ENCODE assay signal across 26 cellular contexts in genomic region chr4:153676491-153676890, GRCh38. TPM values are rescaled to one million over a fixed set of nuclear protein-coding genes. Genes with fewer than 3 reads are reported as not detected.
A peak's percentile ranks its signal among the peaks of the same experiment; 100 is the strongest.
DNase-seq lines count a peak whose midpoint lies in the region; FAIRE-seq and TF ChIP-seq lines count a peak whose summit lies in the region.
"Had no signal": no experiment of that assay in that cellular context is flagged by ENCODE, and none has a peak within 500 bp of the region (broad histone marks: within the 10 kb centered on the region; RNA-seq: fewer than 3 reads in every experiment).

No MANE protein-coding gene starts in this region.

- intact Hi-C loops in ascending aorta (cut with DNase I), result no loop called here

- no peak for TF ChIP-seq CTCF in ascending aorta (IDR thresholded peaks at IDR 0.05)
- TF ChIP-seq CTCF in BE2C (IDR thresholded peaks at IDR 0.05; ENCODE audit: low read depth, low read length), result no peak

- H3K27me3 ChIP-seq in ascending aorta, result no peaks in the 10 kb centered on the region
- H3K27me3 ChIP-seq in BE2C, result no peaks in the 10 kb centered on the region
- H3K27me3 ChIP-seq: SJCRH30, upper lobe of left lung had no signal

- no peaks in the 10 kb centered on the region for H3K36me3 ChIP-seq in ascending aorta
- H3K36me3 ChIP-seq in BE2C, result no peaks in the 10 kb centered on the region
- H3K36me3 ChIP-seq: neural progenitor cell, SJCRH30, upper lobe of left lung had no signal

- H3K4me1 ChIP-seq in ascending aorta (peaks cover 0 to 15% of the 10 kb centered on the region in 2 donors), BE2C (no peaks in the 10 kb centered on the region)
- H3K4me1 ChIP-seq: neural progenitor cell, SJCRH30, upper lobe of left lung had no signal

- H3K4me3 ChIP-seq in ascending aorta, result no peak overlapping the region
- H3K4me3 ChIP-seq in BE2C (ENCODE audit: low read depth, low read length), result no peak overlapping the region
- H3K4me3 ChIP-seq: neural progenitor cell, SJCRH30, smooth muscle cell, upper lobe of left lung had no signal

- H3K9me3 ChIP-seq in ascending aorta (peaks cover 0 to 3% of the 10 kb centered on the region in 2 donors), BE2C (no peaks in the 10 kb centered on the region)
- H3K9me3 ChIP-seq: SJCRH30 had no signal

- H3K27ac ChIP-seq in ascending aorta, result peak overlapping the region; percentile 51 to 68
- H3K27ac ChIP-seq: neural progenitor cell, SJCRH30, upper lobe of left lung had no signal

- FAIRE-seq in HTR-8/SVneo (lab: Jason Lieb, UNC), result peak; percentile 26

- DNase-seq in A172 (ENCODE audit: low spot score) (peak; percentile 46), HTR-8/SVneo (ENCODE audit: insufficient read length, low spot score) (peak; percentile 11), ascending aorta (ENCODE audit: low spot score in 2 of 2) (no peak), glomerular visceral epithelial cell (ENCODE audit: extremely low spot score) (peak; percentile 51), BE2C (no peak), LoVo (ENCODE audit: low spot score) (no peak)
- DNase-seq in activated CD8-positive, alpha-beta memory T cell treated with anti-CD3 and anti-CD28 coated beads for 24 hours, result no peak
- DNase-seq in stimulated activated CD4-positive, alpha-beta T cell treated with anti-CD3 and anti-CD28 coated beads, Interleukin-4, amount 100 ng/mL, for 4 hours, result no peak
- DNase-seq: 8988T; activated CD4-positive, alpha-beta T cell treated with anti-CD3 and anti-CD28 coated beads, Interleukin-2, amount 50 U/mL, for 4 hours; activated effector memory CD4-positive, alpha-beta T cell treated with anti-CD3 and anti-CD28 coated beads, Interleukin-2, amount 50 U/mL, for 16 hours; Calu3; central memory CD4-positive, alpha-beta T cell; effector CD4-positive, alpha-beta T cell; NCI-H1694 treated with DMSO at 0.1 percent for 48 hours; NCI-H2227 treated with DMSO at 0.1 percent for 48 hours; NCI-H82; OCI-M1; SJCRH30; stimulated activated CD4-positive, alpha-beta T cell treated with anti-CD3 and anti-CD28 coated beads, Interleukin-4, amount 100 ng/mL, for 1 hour; stimulated activated naive CD8-positive, alpha-beta T cell treated with anti-CD3 and anti-CD28 coated beads, Interleukin-15, amount 100 ng/mL, for 72 hours; T-helper 17 cell; upper lobe of left lung had no signal

RNA-seq across cellular contexts. Expression of gene TLR2, which starts 7.6 kb away (rescaled TPM):
- total RNA-seq in A172 (2014; rRNA removed; shearing (Covaris generic)), result not detected in 2 replicates
- 19.1 TPM for total RNA-seq in ascending aorta
- not detected for polyA plus RNA-seq in BE2C (2012; ENCODE audit: insufficient read depth, insufficient read length, low read depth)
- total RNA-seq: SJCRH30, smooth muscle cell had no signal
- polyA plus RNA-seq: BJ, smooth muscle cell had no signal

Comparison
In these comparisons a context has a peak if more than half of its experiments do, and no peak if none do; other contexts are left out.
1. DNase-seq: peak in A172 (single experiment), HTR-8/SVneo (single experiment) and glomerular visceral epithelial cell (single experiment); none in ascending aorta (0 of 2), BE2C (single experiment), activated CD8-positive, alpha-beta memory T cell treated with anti-CD3 and anti-CD28 coated beads for 24 hours (single experiment), LoVo (single experiment) and stimulated activated CD4-positive, alpha-beta T cell treated with anti-CD3 and anti-CD28 coated beads, Interleukin-4, amount 100 ng/mL, for 4 hours (0 of 2).
2. RNA of gene TLR2, which starts 7.6 kb away (total RNA-seq): 19.1 TPM in ascending aorta (single experiment); not detected in A172; every median in the first group is over 10 times any median in the second.